Comparison of ENCODE assay signal across 12 cellular contexts in genomic region chr1:180920702-180921101, GRCh38. TPM values are rescaled to one million over a fixed set of nuclear protein-coding genes. Genes with fewer than 3 reads are reported as not detected.
DNase-seq lines count a peak whose midpoint lies in the region; ATAC-seq and TF ChIP-seq lines count a peak whose summit lies in the region.
"Had no signal": no experiment of that assay in that cellular context is flagged by ENCODE, and none has a peak within 500 bp of the region (broad histone marks: within the 10 kb centered on the region; RNA-seq: fewer than 3 reads in every experiment).

No MANE protein-coding gene starts in this region.

- in situ Hi-C loops in astrocyte of the cerebellum (cut with HindIII; ENCODE audit: low sequenced_read_pairs), result loop anchor here (25.0 kb wide), 1 partner anchor 92 kb away; the partner anchor contains the start of gene STX6

- H3K27me3 ChIP-seq in GM06990 (replicated peaks; ENCODE audit: control insufficient read depth, insufficient read depth, low read length) (no peaks in the 10 kb centered on the region; the same call in 1 of the 2 replicates), H7 (ENCODE audit: control insufficient read depth, insufficient read depth, low read length) (peaks cover 2% of the 10 kb centered on the region; the same call in 1 of the 2 replicates)
- H3K27me3 ChIP-seq: Peyer's patch, suprapubic skin had no signal

- H3K4me3 ChIP-seq in GM06990 (replicated peaks; ENCODE audit: low read depth, low read length) (no peak overlapping the region), H7 (ENCODE audit: insufficient read depth, low read depth, low read length) (no peak overlapping the region), astrocyte of the cerebellum (ENCODE audit: low read depth, low read length) (no peak overlapping the region)
- H3K4me3 ChIP-seq: Peyer's patch, suprapubic skin had no signal

- TF ChIP-seq CTCF in GM06990 (IDR thresholded peaks at IDR 0.05; ENCODE audit: insufficient read depth, low read length, poor library complexity, severe bottlenecking) (peak; percentile 65), astrocyte of the cerebellum (IDR thresholded peaks at IDR 0.05; ENCODE audit: low read depth, low read length, missing control alignments) (peak; percentile 8)

- DNase-seq in GM06990 (ENCODE audit: extremely low read depth, insufficient read length), result no peak
- DNase-seq in H7, result peak; percentile 72
- no peak for DNase-seq in astrocyte of the cerebellum (ENCODE audit: low read depth)
- DNase-seq in lung microvascular endothelial cell (ENCODE audit: low read depth in 2 of 2), result peak; percentile 17 to 20
- no peak for DNase-seq in caudate nucleus (lab: John Stamatoyannopoulos, UW)
- DNase-seq: activated CD8-positive, alpha-beta memory T cell treated with anti-CD3 and anti-CD28 coated beads, Interleukin-2, amount 50 U/mL, for 4 hours; DMS153; hypothalamus; Peyer's patch had no signal

- H3K27ac ChIP-seq in caudate nucleus (ENCODE audit: low read depth, low read length), result no peak overlapping the region
- H3K27ac ChIP-seq: Peyer's patch, suprapubic skin had no signal

- no peak for ATAC-seq in GM19397 (IDR thresholded peaks at IDR 0.05; ENCODE audit: unreplicated experiment)
- ATAC-seq in HG03139 (IDR thresholded peaks at IDR 0.05; ENCODE audit: unreplicated experiment), result no peak

- H3K36me3 ChIP-seq in GM06990 (ENCODE audit: control insufficient read depth, insufficient read depth, low read length) (no peaks in the 10 kb centered on the region), H7 (replicated peaks; ENCODE audit: control insufficient read depth, insufficient read depth, low read length) (no peaks in the 10 kb centered on the region)
- H3K36me3 ChIP-seq: Peyer's patch had no signal

RNA-seq across cellular contexts. Expression of gene KIAA1614, which starts 8.0 kb away (rescaled TPM):
- total RNA-seq in H7 (2014; rRNA removed; shearing (Covaris generic)), result 1.1 and 3.4 TPM in 2 replicates
- 1.5 and 3.6 TPM in 2 replicates for total RNA-seq in lung microvascular endothelial cell

Comparison
In these comparisons a context has a peak if more than half of its experiments do, and no peak if none do; other contexts are left out.
1. DNase-seq: peak in H7 (single experiment) and lung microvascular endothelial cell (2 of 2); none in GM06990 (single experiment), astrocyte of the cerebellum (single experiment) and caudate nucleus (0 of 61).